ENCODE assay signal across 1 cellular context in the genomic region with DNA sequence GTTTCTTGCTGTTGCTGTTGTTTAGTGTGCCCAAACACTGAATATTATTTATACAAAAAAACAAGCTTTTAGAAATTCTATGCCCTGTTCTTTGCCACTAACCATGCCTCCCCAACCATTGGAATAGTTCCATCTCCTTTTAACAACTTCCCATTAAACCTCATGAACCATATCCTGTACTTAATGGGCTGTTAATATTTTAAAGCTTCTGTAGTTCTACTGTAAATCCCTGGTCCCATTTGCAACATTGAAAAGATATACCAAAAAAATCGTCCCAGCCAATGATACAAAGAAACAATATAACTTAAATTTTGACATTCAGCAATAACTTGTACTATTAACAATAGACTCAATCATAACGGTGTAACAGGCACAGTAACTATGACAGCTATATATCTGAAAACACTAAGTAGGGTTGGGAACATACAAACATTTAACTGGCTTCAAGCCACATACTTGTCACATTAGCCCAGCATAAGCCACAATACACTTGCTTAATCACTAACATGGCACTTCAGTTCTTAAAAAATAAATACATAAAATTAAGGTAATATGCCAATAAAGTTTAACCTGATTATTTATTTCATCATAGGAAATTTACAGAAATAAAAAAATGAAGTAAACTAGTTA.
TF ChIP-seq lines count a peak whose summit lies in the region.

No MANE protein-coding gene starts in this region.

TF ChIP-seq in IMR-90, 13 proteins besides CTCF, POLR2A, EP300 and RAD21 (continued from another document):
- TF ChIP-seq BHLHE40 (IDR thresholded peaks at IDR 0.05; ENCODE audit: low read depth, low read length) (no peak), FOS (IDR thresholded peaks at IDR 0.05; ENCODE audit: low read depth, low read length) (no peak)
- TF ChIP-seq, protein P1, sequence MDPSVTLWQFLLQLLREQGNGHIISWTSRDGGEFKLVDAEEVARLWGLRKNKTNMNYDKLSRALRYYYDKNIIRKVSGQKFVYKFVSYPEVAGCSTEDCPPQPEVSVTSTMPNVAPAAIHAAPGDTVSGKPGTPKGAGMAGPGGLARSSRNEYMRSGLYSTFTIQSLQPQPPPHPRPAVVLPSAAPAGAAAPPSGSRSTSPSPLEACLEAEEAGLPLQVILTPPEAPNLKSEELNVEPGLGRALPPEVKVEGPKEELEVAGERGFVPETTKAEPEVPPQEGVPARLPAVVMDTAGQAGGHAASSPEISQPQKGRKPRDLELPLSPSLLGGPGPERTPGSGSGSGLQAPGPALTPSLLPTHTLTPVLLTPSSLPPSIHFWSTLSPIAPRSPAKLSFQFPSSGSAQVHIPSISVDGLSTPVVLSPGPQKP (IDR thresholded peaks at IDR 0.05; ENCODE audit: borderline replicate concordance, low read depth, low read length), result no peak
